2 cellular contexts compared by ENCODE assay signal in the genomic region with DNA sequence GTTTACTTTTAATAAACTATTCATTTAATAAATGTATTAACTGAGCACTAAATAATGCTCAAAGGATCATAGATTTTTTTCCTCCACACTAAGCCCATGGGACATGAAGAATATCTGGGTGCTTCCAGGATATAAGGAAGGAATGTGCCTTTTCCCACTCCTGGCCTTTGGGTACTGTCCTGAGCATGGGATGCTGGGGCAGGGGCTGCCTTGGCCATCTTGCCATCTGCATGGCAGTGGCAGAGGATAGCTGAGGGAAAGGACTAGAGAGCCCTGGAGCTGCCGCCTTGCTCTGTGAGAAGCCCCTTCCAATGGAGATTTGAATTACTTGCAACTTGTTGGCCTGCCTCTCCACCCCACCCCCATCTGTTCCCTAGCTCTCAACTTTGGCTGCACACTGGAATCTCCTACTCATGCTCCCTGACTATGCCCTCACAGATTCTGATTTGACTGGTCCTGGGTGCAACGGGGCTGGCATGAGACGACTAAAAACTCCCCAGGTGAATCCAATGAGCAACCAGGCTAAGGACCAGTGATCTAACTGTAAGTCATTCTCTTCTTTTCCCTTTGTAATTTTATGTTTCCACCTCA.
TF ChIP-seq lines count a peak whose summit lies in the region.

No MANE protein-coding gene starts in this region.

TF ChIP-seq in HEK293, 187 proteins besides CTCF, POLR2A, EP300 and RAD21:
- TF ChIP-seq ZSCAN16 (tag by site-specific recombination; IDR thresholded peaks at IDR 0.05) (no peak), ZNF112 (tag by site-specific recombination; IDR thresholded peaks at IDR 0.05) (no peak), ZBTB17 (tag by site-specific recombination; IDR thresholded peaks at IDR 0.05) (peak; percentile 71), ZNF426 (tag by site-specific recombination; IDR thresholded peaks at IDR 0.05) (no peak)
- TF ChIP-seq, protein P1, sequence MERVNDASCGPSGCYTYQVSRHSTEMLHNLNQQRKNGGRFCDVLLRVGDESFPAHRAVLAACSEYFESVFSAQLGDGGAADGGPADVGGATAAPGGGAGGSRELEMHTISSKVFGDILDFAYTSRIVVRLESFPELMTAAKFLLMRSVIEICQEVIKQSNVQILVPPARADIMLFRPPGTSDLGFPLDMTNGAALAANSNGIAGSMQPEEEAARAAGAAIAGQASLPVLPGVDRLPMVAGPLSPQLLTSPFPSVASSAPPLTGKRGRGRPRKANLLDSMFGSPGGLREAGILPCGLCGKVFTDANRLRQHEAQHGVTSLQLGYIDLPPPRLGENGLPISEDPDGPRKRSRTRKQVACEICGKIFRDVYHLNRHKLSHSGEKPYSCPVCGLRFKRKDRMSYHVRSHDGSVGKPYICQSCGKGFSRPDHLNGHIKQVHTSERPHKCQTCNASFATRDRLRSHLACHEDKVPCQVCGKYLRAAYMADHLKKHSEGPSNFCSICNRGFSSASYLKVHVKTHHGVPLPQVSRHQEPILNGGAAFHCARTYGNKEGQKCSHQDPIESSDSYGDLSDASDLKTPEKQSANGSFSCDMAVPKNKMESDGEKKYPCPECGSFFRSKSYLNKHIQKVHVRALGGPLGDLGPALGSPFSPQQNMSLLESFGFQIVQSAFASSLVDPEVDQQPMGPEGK (tag by site-specific recombination; IDR thresholded peaks at IDR 0.05), result no peak
- TF ChIP-seq, protein P2, sequence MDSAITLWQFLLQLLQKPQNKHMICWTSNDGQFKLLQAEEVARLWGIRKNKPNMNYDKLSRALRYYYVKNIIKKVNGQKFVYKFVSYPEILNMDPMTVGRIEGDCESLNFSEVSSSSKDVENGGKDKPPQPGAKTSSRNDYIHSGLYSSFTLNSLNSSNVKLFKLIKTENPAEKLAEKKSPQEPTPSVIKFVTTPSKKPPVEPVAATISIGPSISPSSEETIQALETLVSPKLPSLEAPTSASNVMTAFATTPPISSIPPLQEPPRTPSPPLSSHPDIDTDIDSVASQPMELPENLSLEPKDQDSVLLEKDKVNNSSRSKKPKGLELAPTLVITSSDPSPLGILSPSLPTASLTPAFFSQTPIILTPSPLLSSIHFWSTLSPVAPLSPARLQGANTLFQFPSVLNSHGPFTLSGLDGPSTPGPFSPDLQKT (IDR thresholded peaks at IDR 0.05; ENCODE audit: borderline replicate concordance, low read depth, low read length), result no peak

TF ChIP-seq in GM12878, 131 proteins besides CTCF, POLR2A, EP300 and RAD21:
- TF ChIP-seq CEBPZ (IDR thresholded peaks at IDR 0.05; ENCODE audit: low read depth, low read length) (no peak), YY1 (IDR thresholded peaks at IDR 0.05; ENCODE audit: low read depth, low read length) (no peak)
